1 cellular context compared by ENCODE assay signal in the genomic region with DNA sequence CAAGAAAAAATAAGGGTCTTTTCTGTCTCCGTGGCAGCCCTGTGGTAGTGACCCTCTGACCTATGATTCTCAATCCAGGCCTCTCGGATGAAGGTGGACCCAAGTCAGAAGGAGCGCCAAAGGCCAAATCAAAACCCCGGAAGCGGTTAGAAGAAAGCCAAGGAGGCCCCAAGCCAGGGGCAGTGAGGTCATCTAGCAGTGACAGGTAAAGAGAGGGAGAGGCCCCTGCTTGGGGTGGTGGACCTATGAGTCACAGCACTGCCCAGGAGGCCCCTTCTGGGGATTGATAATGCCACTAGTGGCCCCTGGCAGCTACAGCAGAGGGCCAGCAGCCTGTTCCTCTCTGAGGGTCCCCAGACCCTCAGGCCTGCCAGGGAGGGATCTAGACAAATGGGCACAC.
TF ChIP-seq lines count a peak whose summit lies in the region.

No MANE protein-coding gene starts in this region.

TF ChIP-seq in K562, 482 proteins besides CTCF, POLR2A, EP300 and RAD21:
- TF ChIP-seq RCOR1 (IDR thresholded peaks at IDR 0.05; ENCODE audit: borderline replicate concordance in 1 of 2, low read depth in 2 of 2, low read length in 2 of 2) (peak in 1 of 2 experiments; percentile 62; a peak in 1 of 4 replicates), CEBPG (CRISPR knock-in tag; IDR thresholded peaks at IDR 0.05) (no peak), CEBPG (tag; conservative IDR thresholded peaks at IDR 0.05 in 1 of 2, IDR thresholded peaks at IDR 0.05 in 1 of 2) (no peak), CTBP1 (IDR thresholded peaks at IDR 0.05; ENCODE audit: borderline replicate concordance) (peak; percentile 19; the same call in 1 of the 2 replicates), U2AF1 (optimal IDR thresholded peaks at IDR 0.05; ENCODE audit: low read depth, low read length) (no peak), ARID1B (IDR thresholded peaks at IDR 0.05) (peak; percentile 36; the same call in 1 of the 2 replicates), ZFP30 (CRISPR knock-in tag; IDR thresholded peaks at IDR 0.05; ENCODE audit: borderline replicate concordance) (no peak), KDM1A (IDR thresholded peaks at IDR 0.05) (peak; percentile 64 to 66; a peak in 3 of 4 replicates), CBFA2T3 (IDR thresholded peaks at IDR 0.05) (peak; percentile 12; the same call in 1 of the 2 replicates), NR2C1 (IDR thresholded peaks at IDR 0.05) (peak; percentile 33; the same call in 1 of the 2 replicates), NR2C1 (tag; IDR thresholded peaks at IDR 0.05) (no peak), ZEB2 (IDR thresholded peaks at IDR 0.05) (0 out of 2 replicates have a peak, but pooled peaks have one; percentile 37), ASH1L (IDR thresholded peaks at IDR 0.05; ENCODE audit: borderline replicate concordance, low read depth, partially characterized antibody) (no peak), NFIX (CRISPR knock-in tag; IDR thresholded peaks at IDR 0.05; ENCODE audit: low read depth) (no peak), ARHGAP35 (IDR thresholded peaks at IDR 0.05; ENCODE audit: partially characterized antibody) (no peak), ESRRA (IDR thresholded peaks at IDR 0.05; ENCODE audit: borderline replicate concordance, low read depth) (peak; percentile 39; the same call in 1 of the 2 replicates), TAF7 (tag; IDR thresholded peaks at IDR 0.05) (no peak), ATF1 (CRISPR knock-in tag; IDR thresholded peaks at IDR 0.05) (no peak), ATF1 (tag; IDR thresholded peaks at IDR 0.05) (0 out of 2 replicates have a peak, but pooled peaks have one; percentile 16), JUND (IDR thresholded peaks at IDR 0.05; ENCODE audit: borderline replicate concordance, low read depth, low read length) (peak; percentile 77), JUND (tag; IDR thresholded peaks at IDR 0.05; ENCODE audit: borderline replicate concordance, low read depth, low read length) (peak; percentile 57; the same call in 1 of the 3 replicates), CREM (IDR thresholded peaks at IDR 0.05; ENCODE audit: low read depth) (peak; percentile 47), JUN (IDR thresholded peaks at IDR 0.05; ENCODE audit: borderline replicate concordance, low read depth, low read length) (peak; percentile 77), JUN (CRISPR knock-in tag; IDR thresholded peaks at IDR 0.05; ENCODE audit: borderline replicate concordance) (no peak), TGIF2 (CRISPR knock-in tag; IDR thresholded peaks at IDR 0.05) (no peak), ATF7 (IDR thresholded peaks at IDR 0.05) (peak; percentile 57; the same call in 1 of the 2 replicates), HNRNPLL (IDR thresholded peaks at IDR 0.05; ENCODE audit: low read depth, low read length, poor library complexity, severe bottlenecking) (no peak)
- TF ChIP-seq, protein P1, sequence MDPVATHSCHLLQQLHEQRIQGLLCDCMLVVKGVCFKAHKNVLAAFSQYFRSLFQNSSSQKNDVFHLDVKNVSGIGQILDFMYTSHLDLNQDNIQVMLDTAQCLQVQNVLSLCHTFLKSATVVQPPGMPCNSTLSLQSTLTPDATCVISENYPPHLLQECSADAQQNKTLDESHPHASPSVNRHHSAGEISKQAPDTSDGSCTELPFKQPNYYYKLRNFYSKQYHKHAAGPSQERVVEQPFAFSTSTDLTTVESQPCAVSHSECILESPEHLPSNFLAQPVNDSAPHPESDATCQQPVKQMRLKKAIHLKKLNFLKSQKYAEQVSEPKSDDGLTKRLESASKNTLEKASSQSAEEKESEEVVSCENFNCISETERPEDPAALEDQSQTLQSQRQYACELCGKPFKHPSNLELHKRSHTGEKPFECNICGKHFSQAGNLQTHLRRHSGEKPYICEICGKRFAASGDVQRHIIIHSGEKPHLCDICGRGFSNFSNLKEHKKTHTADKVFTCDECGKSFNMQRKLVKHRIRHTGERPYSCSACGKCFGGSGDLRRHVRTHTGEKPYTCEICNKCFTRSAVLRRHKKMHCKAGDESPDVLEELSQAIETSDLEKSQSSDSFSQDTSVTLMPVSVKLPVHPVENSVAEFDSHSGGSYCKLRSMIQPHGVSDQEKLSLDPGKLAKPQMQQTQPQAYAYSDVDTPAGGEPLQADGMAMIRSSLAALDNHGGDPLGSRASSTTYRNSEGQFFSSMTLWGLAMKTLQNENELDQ (CRISPR knock-in tag; IDR thresholded peaks at IDR 0.05; ENCODE audit: borderline replicate concordance) = no peak
- TF ChIP-seq, protein P2, sequence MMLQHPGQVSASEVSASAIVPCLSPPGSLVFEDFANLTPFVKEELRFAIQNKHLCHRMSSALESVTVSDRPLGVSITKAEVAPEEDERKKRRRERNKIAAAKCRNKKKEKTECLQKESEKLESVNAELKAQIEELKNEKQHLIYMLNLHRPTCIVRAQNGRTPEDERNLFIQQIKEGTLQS (IDR thresholded peaks at IDR 0.05) = peak; percentile 82
- TF ChIP-seq, protein P2 (CRISPR knock-in tag; conservative IDR thresholded peaks at IDR 0.05) = no peak
